In the genomic region with DNA sequence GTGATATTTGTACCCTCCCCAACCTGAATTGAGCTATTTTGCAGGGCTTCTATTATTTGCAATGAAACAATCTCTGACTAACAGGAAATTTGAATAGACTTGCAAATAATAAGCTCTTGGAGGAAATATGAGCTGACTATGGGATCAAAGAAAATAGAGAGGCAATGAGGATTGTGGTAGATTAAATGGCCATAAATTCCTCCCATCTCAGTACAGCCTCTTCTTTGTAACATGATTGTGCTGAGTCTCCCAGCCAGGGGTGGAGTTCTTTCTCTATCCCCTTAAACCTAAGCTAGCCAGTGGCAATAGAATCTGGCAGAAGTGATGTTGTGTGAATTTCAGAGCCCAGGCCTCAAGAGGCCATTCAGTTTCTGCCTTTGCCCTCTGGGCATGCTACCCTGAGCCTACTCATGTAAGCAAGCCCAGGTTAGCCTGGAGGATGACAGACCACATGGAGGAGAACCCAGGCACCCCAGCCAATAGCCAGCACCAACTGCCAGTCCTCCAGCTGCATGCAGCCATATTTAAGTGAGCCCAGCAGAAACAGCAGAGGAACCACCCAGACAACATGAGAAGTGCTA, we compare ENCODE assay signal across 29 cellular contexts.
"Had no signal": no experiment of that assay in that cellular context is flagged by ENCODE, and none has a peak within 500 bp of the region (broad histone marks: within the 10 kb centered on the region; RNA-seq: fewer than 3 reads in every experiment).

No MANE protein-coding gene starts in this region.

- ATAC-seq: effector memory CD8-positive, alpha-beta T cell; gastroesophageal sphincter; mucosa of descending colon; right lobe of liver; stimulated activated naive CD8-positive, alpha-beta T cell treated with anti-CD3 and anti-CD28 coated beads, Interleukin-15, amount 100 ng/mL, for 72 hours had no signal

- H3K27ac Mint-ChIP-seq: activated naive CD4-positive, alpha-beta T cell treated with anti-CD3 and anti-CD28 coated beads, Interleukin-2, amount 10 ng/mL, durations not matched to agents 7 days and 5 days; activated naive CD8-positive, alpha-beta T cell treated with anti-CD3 and anti-CD28 coated beads, Interleukin-2, amount 10 ng/mL, durations not matched to agents 7 days and 5 days; activated T-helper 1 cell treated with anti-CD3 and anti-CD28 coated beads, Interleukin-12 subunit alpha, Interleukin-12 subunit beta, Interleukin-2, Interleukin-4 antibody, amounts not matched to agents 30 ng/mL and 10 ng/mL and 1 ng/mL, durations not matched to agents 14 hours and 24 hours and 36 hours; nephron; stimulated activated naive CD8-positive, alpha-beta T cell treated with anti-CD3 and anti-CD28 coated beads, Interleukin-15, amount 100 ng/mL, for 72 hours had no signal

- H3K9me3 Mint-ChIP-seq: activated naive CD4-positive, alpha-beta T cell treated with anti-CD3 and anti-CD28 coated beads, Interleukin-2, amount 10 ng/mL, durations not matched to agents 7 days and 5 days; activated T-helper 1 cell treated with anti-CD3 and anti-CD28 coated beads, Interleukin-12 subunit alpha, Interleukin-12 subunit beta, Interleukin-2, Interleukin-4 antibody, amounts not matched to agents 30 ng/mL and 10 ng/mL and 1 ng/mL, durations not matched to agents 14 hours and 24 hours and 36 hours had no signal

- FAIRE-seq: astrocyte, TTC549 had no signal

- H3K4me1 ChIP-seq: left ventricle myocardium inferior, right lobe of liver, thyroid gland, upper lobe of left lung, vagina had no signal

- H3K27me3 ChIP-seq: brain microvascular endothelial cell, gastroesophageal sphincter, right lobe of liver, thyroid gland, upper lobe of left lung, vagina had no signal

- H3K4me2 ChIP-seq: hepatocyte had no signal

- H3K27me3 Mint-ChIP-seq: effector memory CD8-positive, alpha-beta T cell had no signal

- H3K4me3 ChIP-seq: gastroesophageal sphincter, hepatocyte, left ventricle myocardium inferior, mucosa of descending colon, right lobe of liver, thyroid gland, upper lobe of left lung, vagina had no signal

- H2AFZ ChIP-seq: hepatocyte had no signal

- H3K9me3 ChIP-seq: mucosa of descending colon, neutrophil, right lobe of liver, thyroid gland had no signal

- H3K36me3 ChIP-seq: brain microvascular endothelial cell, gastroesophageal sphincter, left ventricle myocardium inferior, neutrophil, right lobe of liver, thyroid gland, upper lobe of left lung, vagina had no signal

- DNase-seq: activated CD4-positive, alpha-beta T cell treated with anti-CD3 and anti-CD28 coated beads for 4 hours; activated CD4-positive, alpha-beta T cell treated with anti-CD3 and anti-CD28 coated beads, Interleukin-2, amount 50 U/mL, for 4 hours; activated CD8-positive, alpha-beta memory T cell treated with anti-CD3 and anti-CD28 coated beads, Interleukin-2, amount 50 U/mL, for 4 hours; activated effector memory CD4-positive, alpha-beta T cell treated with anti-CD3 and anti-CD28 coated beads, Interleukin-2, amount 50 U/mL, for 16 hours; activated naive CD4-positive, alpha-beta T cell treated with anti-CD3 and anti-CD28 coated beads, Interleukin-2, amount 10 ng/mL, durations not matched to agents 7 days and 5 days; activated naive CD8-positive, alpha-beta T cell treated with anti-CD3 and anti-CD28 coated beads, Interleukin-2, amount 10 ng/mL, durations not matched to agents 7 days and 5 days; activated T-cell treated with anti-CD3 and anti-CD28 coated beads, Interleukin-2, amount 50 U/mL, for 1 hour; brain microvascular endothelial cell; cortex of kidney; effector memory CD8-positive, alpha-beta T cell; erythroblast; islet precursor cell; left ventricle myocardium inferior; mucosa of descending colon; right lobe of liver; stimulated activated CD4-positive, alpha-beta T cell treated with anti-CD3 and anti-CD28 coated beads, Interleukin-2, amount 100 ng/mL, for 48 hours; stimulated activated naive CD8-positive, alpha-beta T cell treated with anti-CD3 and anti-CD28 coated beads, Interleukin-15, amount 100 ng/mL, for 72 hours; substantia nigra; thyroid gland; upper lobe of left lung had no signal

- H3K36me3 Mint-ChIP-seq: activated naive CD4-positive, alpha-beta T cell treated with anti-CD3 and anti-CD28 coated beads, Interleukin-2, amount 10 ng/mL, durations not matched to agents 7 days and 5 days; activated naive CD8-positive, alpha-beta T cell treated with anti-CD3 and anti-CD28 coated beads, Interleukin-2, amount 10 ng/mL, durations not matched to agents 7 days and 5 days had no signal

- H3K4me3 Mint-ChIP-seq: activated naive CD4-positive, alpha-beta T cell treated with anti-CD3 and anti-CD28 coated beads, Interleukin-2, amount 10 ng/mL, durations not matched to agents 7 days and 5 days; activated naive CD8-positive, alpha-beta T cell treated with anti-CD3 and anti-CD28 coated beads, Interleukin-2, amount 10 ng/mL, durations not matched to agents 7 days and 5 days; activated T-helper 1 cell treated with anti-CD3 and anti-CD28 coated beads, Interleukin-12 subunit alpha, Interleukin-12 subunit beta, Interleukin-2, Interleukin-4 antibody, amounts not matched to agents 30 ng/mL and 10 ng/mL and 1 ng/mL, durations not matched to agents 14 hours and 24 hours and 36 hours; effector memory CD8-positive, alpha-beta T cell; nephron; stimulated activated naive CD8-positive, alpha-beta T cell treated with anti-CD3 and anti-CD28 coated beads, Interleukin-15, amount 100 ng/mL, for 72 hours had no signal

- H3K27ac ChIP-seq: brain microvascular endothelial cell, gastroesophageal sphincter, hepatocyte, left ventricle myocardium inferior, neutrophil, right lobe of liver, thyroid gland, upper lobe of left lung, vagina, VCaP had no signal

- H3K79me2 ChIP-seq: hepatocyte had no signal

- H3K4me1 Mint-ChIP-seq: activated naive CD4-positive, alpha-beta T cell treated with anti-CD3 and anti-CD28 coated beads, Interleukin-2, amount 10 ng/mL, durations not matched to agents 7 days and 5 days; activated naive CD8-positive, alpha-beta T cell treated with anti-CD3 and anti-CD28 coated beads, Interleukin-2, amount 10 ng/mL, durations not matched to agents 7 days and 5 days; nephron had no signal
